In genomic region chr2:101766871-101767739, GRCh38 we compare ENCODE assay signal across 8 cellular contexts.
DNase-seq lines count a peak whose midpoint lies in the region; TF ChIP-seq lines count a peak whose summit lies in the region.

No MANE protein-coding gene starts in this region.

- CTCF ChIA-PET in activated CD4-positive, alpha-beta memory T cell treated with anti-CD3 and anti-CD28 coated beads, Interleukin-2, amount 10 ng/mL, durations not matched to agents 7 days and 5 days (lab: Charles Lee) = interaction anchor here (0.7 to 2.9 kb wide), 3 partner anchors 9 to 64 kb away, joined by 3 to 9 read pairs (median 3); no protein-coding TSS in a partner anchor

- H3K9me3 Mint-ChIP-seq in activated CD4-positive, alpha-beta memory T cell treated with anti-CD3 and anti-CD28 coated beads, Interleukin-2, amount 10 ng/mL, durations not matched to agents 7 days and 5 days = no peaks in the 10 kb centered on the region

- H3K4me3 ChIP-seq in fibroblast of pulmonary artery (replicated peaks; ENCODE audit: low read depth, low read length) (no peak overlapping the region), retinal pigment epithelial cell (ENCODE audit: low read length) (peak overlapping the region; percentile 7), BE2C (ENCODE audit: low read depth, low read length) (no peak overlapping the region)

- POLR2A ChIA-PET in activated CD4-positive, alpha-beta memory T cell treated with anti-CD3 and anti-CD28 coated beads, Interleukin-2, amount 10 ng/mL, durations not matched to agents 7 days and 5 days (lab: Charles Lee) = interaction anchor here (1.0 to 2.6 kb wide), 2 partner anchors 9 to 49 kb away, joined by 3 to 15 read pairs; no protein-coding TSS in a partner anchor

- no peaks in the 10 kb centered on the region for H3K9me3 ChIP-seq in BE2C

- no peaks in the 10 kb centered on the region for H3K27me3 ChIP-seq in BE2C

- H3K4me1 ChIP-seq in BE2C = no peaks in the 10 kb centered on the region

- TF ChIP-seq CTCF in fibroblast of pulmonary artery (IDR thresholded peaks at IDR 0.05; ENCODE audit: low read length, missing control alignments) (no peak), retinal pigment epithelial cell (conservative IDR thresholded peaks at IDR 0.05; ENCODE audit: low read depth, low read length) (no peak), BE2C (IDR thresholded peaks at IDR 0.05; ENCODE audit: low read depth, low read length) (no peak)

- H3K4me1 Mint-ChIP-seq in activated CD4-positive, alpha-beta memory T cell treated with anti-CD3 and anti-CD28 coated beads, Interleukin-2, amount 10 ng/mL, durations not matched to agents 7 days and 5 days = peaks cover 47% of the 10 kb centered on the region

- no peak overlapping the region for H3K27ac Mint-ChIP-seq in activated CD4-positive, alpha-beta memory T cell treated with anti-CD3 and anti-CD28 coated beads, Interleukin-2, amount 10 ng/mL, durations not matched to agents 7 days and 5 days

- H3K4me3 Mint-ChIP-seq in activated CD4-positive, alpha-beta memory T cell treated with anti-CD3 and anti-CD28 coated beads, Interleukin-2, amount 10 ng/mL, durations not matched to agents 7 days and 5 days = no peak overlapping the region

- peaks cover 2% of the 10 kb centered on the region for H3K36me3 Mint-ChIP-seq in activated CD4-positive, alpha-beta memory T cell treated with anti-CD3 and anti-CD28 coated beads, Interleukin-2, amount 10 ng/mL, durations not matched to agents 7 days and 5 days (ENCODE audit: low read depth)

- DNase-seq in EL (peak; percentile 95), RPMI7951 (ENCODE audit: low read depth) (peak; percentile 97), fibroblast of pulmonary artery (ENCODE audit: low read depth) (peak; percentile 92), retinal pigment epithelial cell (ENCODE audit: low read depth) (no peak), Ammon's horn (ENCODE audit: low spot score) (no peak), BE2C (no peak), cerebellar cortex (ENCODE audit: low spot score) (no peak)
- DNase-seq in activated CD4-positive, alpha-beta memory T cell treated with anti-CD3 and anti-CD28 coated beads, Interleukin-2, amount 10 ng/mL, durations not matched to agents 7 days and 5 days = no peak

- H3K27me3 Mint-ChIP-seq in activated CD4-positive, alpha-beta memory T cell treated with anti-CD3 and anti-CD28 coated beads, Interleukin-2, amount 10 ng/mL, durations not matched to agents 7 days and 5 days = no peaks in the 10 kb centered on the region

- H3K36me3 ChIP-seq in BE2C = no peaks in the 10 kb centered on the region

Comparison
In these comparisons a context has a peak if more than half of its experiments do, and no peak if none do; other contexts are left out.
1. DNase-seq: peak in EL (single experiment), RPMI7951 (single experiment) and fibroblast of pulmonary artery (single experiment); none in retinal pigment epithelial cell (single experiment), activated CD4-positive, alpha-beta memory T cell treated with anti-CD3 and anti-CD28 coated beads, Interleukin-2, amount 10 ng/mL, durations not matched to agents 7 days and 5 days (single experiment), Ammon's horn (single experiment), BE2C (single experiment) and cerebellar cortex (single experiment).